ENCODE assay signal across 8 cellular contexts in genomic region chr1:156337052-156337887, GRCh38. TPM values are rescaled to one million over a fixed set of nuclear protein-coding genes. Genes with fewer than 3 reads are reported as not detected.
DNase-seq lines count a peak whose midpoint lies in the region; ATAC-seq and TF ChIP-seq lines count a peak whose summit lies in the region.

No MANE protein-coding gene starts in this region.

- H3K27me3 Mint-ChIP-seq in nephron progenitor cell (ENCODE audit: low read depth, poor library complexity): no peaks in the 10 kb centered on the region

- peak overlapping the region; percentile 69 to 88 for H3K4me3 ChIP-seq in DND-41 (ENCODE audit: low read depth in 1 of 2, low read length in 2 of 2)
- H3K4me3 ChIP-seq in OCI-LY7 (ENCODE audit: low read depth, low read length, poor library complexity, severe bottlenecking): peak overlapping the region; percentile 98
- peak overlapping the region; percentile 78 for H3K4me3 ChIP-seq in ectodermal cell (ENCODE audit: insufficient read depth, low read depth, low read length)

- H3K27me3 ChIP-seq in DND-41 (ENCODE audit: insufficient read depth, low read length, poor library complexity) (no peaks in the 10 kb centered on the region), ectodermal cell (ENCODE audit: control insufficient read depth, insufficient read depth, low read length, poor library complexity, severe bottlenecking) (no peaks in the 10 kb centered on the region)

- H3K4me1 Mint-ChIP-seq in nephron progenitor cell: peaks cover 30% of the 10 kb centered on the region

- in situ Hi-C loops in GM13976 (cut with MboI; ENCODE audit: low sequenced_read_pairs, unreplicated experiment): no loop called here

- POLR2A ChIA-PET in OCI-LY7 (lab: Charles Lee): interaction anchor here (0.6 to 1.0 kb wide), 3 partner anchors 187 to 473 kb away, joined by 3 to 4 read pairs (median 3); no protein-coding TSS in a partner anchor

- CTCF ChIA-PET in OCI-LY7 (lab: Charles Lee; ENCODE audit: unreplicated experiment): interaction anchor here (0.6 kb wide), 1 partner anchor 54 kb away, joined by 3 read pairs; no protein-coding TSS in a partner anchor

- H3K36me3 ChIP-seq in DND-41 (ENCODE audit: insufficient read depth, low read length): peaks cover 44% of the 10 kb centered on the region
- peaks cover 56% of the 10 kb centered on the region for H3K36me3 ChIP-seq in OCI-LY7 (ENCODE audit: insufficient read depth, low read length)
- H3K36me3 ChIP-seq in ectodermal cell (ENCODE audit: control insufficient read depth, insufficient read depth, low read length): peaks cover 23% of the 10 kb centered on the region

- DNase-seq in DND-41: no peak
- peak; percentile 8 for DNase-seq in OCI-LY7 (ENCODE audit: low spot score)
- DNase-seq in nephron progenitor cell: no peak
- no peak for DNase-seq in GM13976 (ENCODE audit: low spot score)
- no peak for DNase-seq in medulla oblongata (ENCODE audit: extremely low spot score)

- peaks cover 32% of the 10 kb centered on the region for H3K4me1 ChIP-seq in DND-41 (ENCODE audit: insufficient read depth, low read length)
- H3K4me1 ChIP-seq in OCI-LY7 (ENCODE audit: insufficient read depth, low read length, poor library complexity, severe bottlenecking): peaks cover 26% of the 10 kb centered on the region
- peaks cover 9% of the 10 kb centered on the region for H3K4me1 ChIP-seq in ectodermal cell (ENCODE audit: control insufficient read depth, insufficient read depth, low read length)

- H3K9me3 Mint-ChIP-seq in nephron progenitor cell: no peaks in the 10 kb centered on the region

- H2AFZ ChIP-seq in DND-41 (ENCODE audit: low read depth, low read length) (peak overlapping the region; percentile 67), OCI-LY7 (ENCODE audit: low read length) (peak overlapping the region; percentile 48; the same call in 1 of the 2 replicates)

- peaks cover 28% of the 10 kb centered on the region; the same call in 1 of the 2 replicates for H4K20me1 ChIP-seq in DND-41 (ENCODE audit: insufficient read depth, low read length)
- H4K20me1 ChIP-seq in OCI-LY7 (ENCODE audit: insufficient read depth, low read length): peaks cover 23% of the 10 kb centered on the region

- peak overlapping the region; percentile 96 for H3K27ac Mint-ChIP-seq in nephron progenitor cell

- no TSS peak for BruUV-seq in OCI-LY7 (replicated peaks; lab: Mats Ljungman, UMichigan)

- peak overlapping the region; percentile 74 for H3K4me2 ChIP-seq in DND-41 (ENCODE audit: insufficient read depth, low read length)
- H3K4me2 ChIP-seq in OCI-LY7 (ENCODE audit: low read length): peak overlapping the region; percentile 92

- H3K9me3 ChIP-seq in DND-41 (ENCODE audit: insufficient read depth, low read length, severe bottlenecking): no peaks in the 10 kb centered on the region
- peaks cover 4% of the 10 kb centered on the region; the same call in 1 of the 2 replicates for H3K9me3 ChIP-seq in OCI-LY7 (ENCODE audit: low read length)
- H3K9me3 ChIP-seq in ectodermal cell (ENCODE audit: control insufficient read depth, low read length): no peaks in the 10 kb centered on the region

- peaks cover 56% of the 10 kb centered on the region for H3K79me2 ChIP-seq in DND-41 (ENCODE audit: insufficient read depth, low read length)
- H3K79me2 ChIP-seq in OCI-LY7 (ENCODE audit: insufficient read depth, low read depth, low read length): peaks cover 56% of the 10 kb centered on the region

- 29 to 30% methylated on average over 34 of the region's 34 CpGs for WGBS in ectodermal cell, 2 experiments

- no peak for TF ChIP-seq CTCF in DND-41 (IDR thresholded peaks at IDR 0.05; ENCODE audit: borderline replicate concordance, extremely low read depth, low read length, poor library complexity, severe bottlenecking)
- TF ChIP-seq CTCF in OCI-LY7 (conservative IDR thresholded peaks at IDR 0.05; ENCODE audit: low read length): no peak
- TF ChIP-seq CTCF in nephron progenitor cell (IDR thresholded peaks at IDR 0.05): no peak
- TF ChIP-seq CTCF in GM13976 (IDR thresholded peaks at IDR 0.05; ENCODE audit: borderline replicate concordance, control extremely low read depth, extremely low read depth, insufficient read depth, missing control alignments): no peak

- no peaks in the 10 kb centered on the region for H3K9me2 ChIP-seq in OCI-LY7 (ENCODE audit: insufficient read depth, low read length)

- intact Hi-C loops in OCI-LY7 (cut with micrococcal nuclease; ENCODE audit: unreplicated experiment): loop anchor here (1.0 to 5.0 kb wide), 3 partner anchors 55 to 185 kb away; partner anchors contain the start of genes SEMA4A and SMG5

- peak overlapping the region; percentile 67 for H3K9ac ChIP-seq in DND-41 (ENCODE audit: low read depth, low read length)

- ATAC-seq in DND-41 (ENCODE audit: insufficient read depth, low read depth): no peak
- no peak for ATAC-seq in HG03025 (IDR thresholded peaks at IDR 0.05; ENCODE audit: low FRiP score, unreplicated experiment)
- ATAC-seq in GM21447 (IDR thresholded peaks at IDR 0.05; ENCODE audit: unreplicated experiment): no peak

- peak overlapping the region; percentile 100 for H3K4me3 Mint-ChIP-seq in nephron progenitor cell

- H3K36me3 Mint-ChIP-seq in nephron progenitor cell (ENCODE audit: low read depth): peaks cover 38% of the 10 kb centered on the region

- H3K27ac ChIP-seq in DND-41 (ENCODE audit: low read length) (peak overlapping the region; percentile 79), OCI-LY7 (ENCODE audit: low read depth, low read length, poor library complexity, severe bottlenecking) (peak overlapping the region; percentile 83), ectodermal cell (ENCODE audit: insufficient read depth, low read depth, low read length, poor library complexity, severe bottlenecking) (no peak overlapping the region)

RNA-seq across cellular contexts. Expression of gene CCT3, which starts 0.8 kb away (rescaled TPM):
- 385 and 407 TPM in 2 replicates for total RNA-seq in OCI-LY7 (2014; rRNA removed; shearing (Covaris generic))
- total RNA-seq in OCI-LY7 (2022): 321 and 387 TPM in 2 replicates
- 415 TPM for polyA plus RNA-seq in ectodermal cell (2013, experiment 1 of 4)
- 411 TPM for polyA plus RNA-seq in ectodermal cell (2013, experiment 2 of 4)
- 304 TPM for polyA plus RNA-seq in ectodermal cell (2013, experiment 3 of 4)
- 321 TPM for polyA plus RNA-seq in ectodermal cell (2013, experiment 4 of 4)

RNA-seq across cellular contexts. Expression of gene TSACC, which starts 1.1 kb away (rescaled TPM):
- total RNA-seq in OCI-LY7 (2014; rRNA removed; shearing (Covaris generic)): 2.3 TPM in 1 of 2 replicates, not detected in the other
- total RNA-seq in OCI-LY7 (2022): 1.9 and 2.0 TPM in 2 replicates
- 1.1 TPM for polyA plus RNA-seq in ectodermal cell (2013, experiment 1 of 4)
- 1.4 TPM for polyA plus RNA-seq in ectodermal cell (2013, experiment 2 of 4)
- 1.7 TPM for polyA plus RNA-seq in ectodermal cell (2013, experiment 3 of 4)
- 0.73 TPM for polyA plus RNA-seq in ectodermal cell (2013, experiment 4 of 4)

RNA-seq across cellular contexts. Expression of gene RHBG, which starts 31.7 kb away (rescaled TPM):
- total RNA-seq in OCI-LY7 (2014; rRNA removed; shearing (Covaris generic)): not detected in 2 replicates
- not detected in 2 replicates for total RNA-seq in OCI-LY7 (2022)
- not detected for polyA plus RNA-seq in ectodermal cell (2013, experiment 1 of 4)
- polyA plus RNA-seq in ectodermal cell (2013, experiment 2 of 4): not detected
- not detected for polyA plus RNA-seq in ectodermal cell (2013, experiment 3 of 4)
- polyA plus RNA-seq in ectodermal cell (2013, experiment 4 of 4): not detected

RNA-seq across cellular contexts. Expression of gene VHLL, which starts 38.2 kb away (rescaled TPM):
- 0.63 and 1.2 TPM in 2 replicates for total RNA-seq in OCI-LY7 (2014; rRNA removed; shearing (Covaris generic))
- 0.59 TPM in 1 of 2 replicates, not detected in the other for total RNA-seq in OCI-LY7 (2022)
- polyA plus RNA-seq in ectodermal cell (2013, experiment 1 of 4): not detected
- not detected for polyA plus RNA-seq in ectodermal cell (2013, experiment 2 of 4)
- not detected for polyA plus RNA-seq in ectodermal cell (2013, experiment 3 of 4)
- polyA plus RNA-seq in ectodermal cell (2013, experiment 4 of 4): not detected

RNA-seq across cellular contexts. Expression of gene GLMP, which starts 41.8 kb away (rescaled TPM):
- 0.60 TPM in 1 of 2 replicates, not detected in the other for total RNA-seq in OCI-LY7 (2014; rRNA removed; shearing (Covaris generic))
- 4.9 and 8.0 TPM in 2 replicates for total RNA-seq in OCI-LY7 (2022)
- polyA plus RNA-seq in ectodermal cell (2013, experiment 1 of 4): 63.4 TPM
- polyA plus RNA-seq in ectodermal cell (2013, experiment 2 of 4): 63.0 TPM
- 49.5 TPM for polyA plus RNA-seq in ectodermal cell (2013, experiment 3 of 4)
- 58.6 TPM for polyA plus RNA-seq in ectodermal cell (2013, experiment 4 of 4)
